ENCODE assay signal across 36 cellular contexts in the genomic region with DNA sequence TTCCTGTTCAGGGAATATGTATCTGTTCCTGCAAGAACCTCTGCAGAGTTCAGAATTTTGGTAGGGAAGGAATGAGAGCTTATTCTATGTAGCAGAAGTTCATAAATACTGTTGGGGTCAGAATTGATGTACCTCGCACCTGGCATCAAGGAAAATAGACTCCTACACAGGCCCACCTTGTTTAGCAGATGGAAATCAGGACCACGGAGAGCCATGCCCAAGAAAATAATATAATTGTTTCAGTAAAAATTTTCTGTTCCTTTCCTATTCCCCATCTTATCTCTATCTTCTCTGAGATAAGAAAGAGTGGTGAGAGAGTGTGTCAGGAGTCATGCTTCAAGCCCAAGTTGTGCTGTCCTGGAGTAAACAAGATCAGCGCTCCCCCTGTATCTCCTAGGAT.
DNase-seq lines count a peak whose midpoint lies in the region; ATAC-seq, FAIRE-seq and TF ChIP-seq lines count a peak whose summit lies in the region.
"Had no signal": no experiment of that assay in that cellular context is flagged by ENCODE, and none has a peak within 500 bp of the region (broad histone marks: within the 10 kb centered on the region; RNA-seq: fewer than 3 reads in every experiment).

No MANE protein-coding gene starts in this region.

- H2BK120ac ChIP-seq in mesendoderm (ENCODE audit: low read depth, low read length): peak overlapping the region; percentile 45

- no peak overlapping the region for H3K56ac ChIP-seq in mesendoderm (ENCODE audit: low read length)

- H3K4ac ChIP-seq in mesendoderm (ENCODE audit: low read depth, low read length): no peak overlapping the region

- H3K9me2 ChIP-seq in GM23338 (ENCODE audit: insufficient read depth): peaks cover 6% of the 10 kb centered on the region; the same call in 1 of the 2 replicates

- no peaks in the 10 kb centered on the region for H3K79me1 ChIP-seq in mesendoderm (ENCODE audit: low read length)

- no peak for TF ChIP-seq POLR2A in A549 (IDR thresholded peaks at IDR 0.05; ENCODE audit: low read length)

- H4K20me1 ChIP-seq in GM23338 (replicated peaks; ENCODE audit: insufficient read depth): no peaks in the 10 kb centered on the region
- H4K20me1 ChIP-seq: BLaER1; BLaER1 treated with 17β-estradiol and CSF1 and Interleukin-3, amounts not matched to agents 10 nM and 100 nM had no signal

- H3K36me3 Mint-ChIP-seq in GM23338 (ENCODE audit: low read depth): peaks cover 6% of the 10 kb centered on the region; the same call in 2 of the 3 replicates
- H3K36me3 Mint-ChIP-seq in activated naive CD4-positive, alpha-beta T cell treated with anti-CD3 and anti-CD28 coated beads for 36 hours (ENCODE audit: low read depth): no peaks in the 10 kb centered on the region
- H3K36me3 Mint-ChIP-seq: CD14-positive monocyte; CD4-positive, alpha-beta memory T cell; CD4-positive, CD25-positive, alpha-beta regulatory T cell; CD8-positive, alpha-beta memory T cell; CD8-positive, alpha-beta T cell had no signal

- no peak overlapping the region for H2BK15ac ChIP-seq in mesendoderm (replicated peaks; ENCODE audit: low read depth)

- H2BK5ac ChIP-seq in mesendoderm (ENCODE audit: low read length): no peak overlapping the region

- no peak overlapping the region for H3K18ac ChIP-seq in mesendoderm (ENCODE audit: low read length)

- H3F3A ChIP-seq in GM23338 (replicated peaks; ENCODE audit: low read depth): no peaks in the 10 kb centered on the region

- no peak overlapping the region for H2AK5ac ChIP-seq in mesendoderm (ENCODE audit: low read length)

- WGBS in A549 (ENCODE audit: missing lambda C conversion rate): 3% methylated on average over 3 of the region's 3 CpGs
- no CpG with 5 or more reads among the region's 3 CpGs for WGBS in mesendoderm (ENCODE audit: extremely low coverage, insufficient coverage, low lambda C conversion rate)

- H3K4me3 ChIP-seq in A549: no peak overlapping the region
- H3K4me3 ChIP-seq in GM23338: no peak overlapping the region
- H3K4me3 ChIP-seq in mesendoderm (ENCODE audit: low read length): no peak overlapping the region
- H3K4me3 ChIP-seq: BLaER1; BLaER1 treated with 17β-estradiol and CSF1 and Interleukin-3, amounts not matched to agents 10 nM and 100 nM had no signal

- no peak overlapping the region for H3K27ac ChIP-seq in A549
- no peak overlapping the region for H3K27ac ChIP-seq in GM23338 (ENCODE audit: low read depth)
- no peak overlapping the region for H3K27ac ChIP-seq in mesendoderm (ENCODE audit: low read depth, low read length)
- H3K27ac ChIP-seq: 22Rv1; BLaER1; BLaER1 treated with 17β-estradiol and CSF1 and Interleukin-3, amounts not matched to agents 10 nM and 100 nM; C4-2B had no signal

- TF ChIP-seq CTCF in A549 (IDR thresholded peaks at IDR 0.05) (no peak), GM23338 (conservative IDR thresholded peaks at IDR 0.05; ENCODE audit: low read depth in 2 of 2) (no peak)

- DNase-seq in A549 (ENCODE audit: low read depth in 1 of 2, low spot score in 1 of 2) (no peak), GM23338 (ENCODE audit: low spot score) (no peak), mesendoderm (no peak), MV-4-11 (lab: John Stamatoyannopoulos, UW) (no peak), epidermal melanocyte (ENCODE audit: insufficient read length, low spot score) (no peak)
- DNase-seq in activated naive CD4-positive, alpha-beta T cell treated with anti-CD3 and anti-CD28 coated beads for 36 hours: no peak
- DNase-seq: 8988T; ACHN; AML-193; BE2C; C1 segment of cervical spinal cord; Caco-2; Calu3; CD4-positive, alpha-beta memory T cell; CD4-positive, alpha-beta T cell; CD4-positive, CD25-positive, alpha-beta regulatory T cell; CD8-positive, alpha-beta memory T cell; CD8-positive, alpha-beta T cell; COR-L47; DMS 273 treated with DMSO at 0.1 percent for 48 hours; DMS153; DMS53; DMS79; DMS79 treated with DMSO at 0.1 percent for 48 hours; DND-41; EL had no signal

- no peak for TF ChIP-seq RAD21 in A549 (conservative IDR thresholded peaks at IDR 0.05 in 1 of 2, IDR thresholded peaks at IDR 0.05 in 1 of 2)
- no peak for TF ChIP-seq RAD21 in Ishikawa (IDR thresholded peaks at IDR 0.05; ENCODE audit: low read depth)

- H3K27me3 ChIP-seq in GM23338 (ENCODE audit: insufficient read depth) (no peaks in the 10 kb centered on the region), mesendoderm (ENCODE audit: insufficient read depth, low read length, poor library complexity) (no peaks in the 10 kb centered on the region)
- H3K27me3 ChIP-seq: BE2C; BLaER1; BLaER1 treated with 17β-estradiol and CSF1 and Interleukin-3, amounts not matched to agents 10 nM and 100 nM had no signal

- H3K4me2 ChIP-seq in A549: no peak overlapping the region
- no peak overlapping the region for H3K4me2 ChIP-seq in GM23338
- no peak overlapping the region for H3K4me2 ChIP-seq in mesendoderm (ENCODE audit: low read length)
- H3K4me2 ChIP-seq: BLaER1; BLaER1 treated with 17β-estradiol and CSF1 and Interleukin-3, amounts not matched to agents 10 nM and 100 nM had no signal

- intact Hi-C loops in activated naive CD4-positive, alpha-beta T cell treated with anti-CD3 and anti-CD28 coated beads for 36 hours (cut with micrococcal nuclease): no loop called here

- H3K79me2 ChIP-seq in GM23338 (replicated peaks; ENCODE audit: insufficient read depth) (no peaks in the 10 kb centered on the region), mesendoderm (ENCODE audit: control insufficient read depth, insufficient read depth, low read length) (no peaks in the 10 kb centered on the region)

- H3K4me1 ChIP-seq in A549 (no peaks in the 10 kb centered on the region), GM23338 (ENCODE audit: insufficient read depth) (0 out of 2 replicates have a peak, but pooled peaks cover 3% of the 10 kb centered on the region), mesendoderm (ENCODE audit: control insufficient read depth, low read depth, low read length) (no peaks in the 10 kb centered on the region)
- H3K4me1 ChIP-seq: BE2C; BLaER1; BLaER1 treated with 17β-estradiol and CSF1 and Interleukin-3, amounts not matched to agents 10 nM and 100 nM; Caco-2 had no signal

- CTCF ChIA-PET in A549 (lab: Yijun Ruan, JAX): interaction anchor here (1.0 kb wide), 2 partner anchors 94 to 114 kb away, joined by 3 read pairs; no protein-coding TSS in a partner anchor
- CTCF ChIA-PET in activated naive CD4-positive, alpha-beta T cell treated with anti-CD3 and anti-CD28 coated beads for 36 hours (lab: Charles Lee): no interaction called here

- H4K5ac ChIP-seq in mesendoderm (ENCODE audit: low read length): no peak overlapping the region

- H3K23ac ChIP-seq in mesendoderm (ENCODE audit: low read length): no peak overlapping the region

- H3K4me3 Mint-ChIP-seq in GM23338: no peak overlapping the region
- no peak overlapping the region for H3K4me3 Mint-ChIP-seq in activated naive CD4-positive, alpha-beta T cell treated with anti-CD3 and anti-CD28 coated beads for 36 hours
- H3K4me3 Mint-ChIP-seq: B cell; CD14-positive monocyte; CD4-positive, alpha-beta memory T cell; CD4-positive, alpha-beta T cell; CD4-positive, CD25-positive, alpha-beta regulatory T cell; CD8-positive, alpha-beta memory T cell; CD8-positive, alpha-beta T cell had no signal

- H3K36me3 ChIP-seq in GM23338 (ENCODE audit: insufficient read depth) (no peaks in the 10 kb centered on the region), mesendoderm (ENCODE audit: control insufficient read depth, insufficient read depth, low read length) (no peaks in the 10 kb centered on the region)
- H3K36me3 ChIP-seq: BE2C; BLaER1; BLaER1 treated with 17β-estradiol and CSF1 and Interleukin-3, amounts not matched to agents 10 nM and 100 nM had no signal

- no peaks in the 10 kb centered on the region for H3K9me3 ChIP-seq in A549
- H3K9me3 ChIP-seq: BE2C; BLaER1; BLaER1 treated with 17β-estradiol and CSF1 and Interleukin-3, amounts not matched to agents 10 nM and 100 nM; Caco-2 had no signal

- no peak overlapping the region for H3K27ac Mint-ChIP-seq in GM23338
- H3K27ac Mint-ChIP-seq in activated naive CD4-positive, alpha-beta T cell treated with anti-CD3 and anti-CD28 coated beads for 36 hours: no peak overlapping the region
- H3K27ac Mint-ChIP-seq: B cell; CD14-positive monocyte; CD4-positive, alpha-beta memory T cell; CD4-positive, alpha-beta T cell; CD4-positive, CD25-positive, alpha-beta regulatory T cell; CD8-positive, alpha-beta memory T cell; CD8-positive, alpha-beta T cell had no signal

- H3K4me1 Mint-ChIP-seq in GM23338: peaks cover 3% of the 10 kb centered on the region; the same call in 1 of the 3 replicates
- H3K4me1 Mint-ChIP-seq in activated naive CD4-positive, alpha-beta T cell treated with anti-CD3 and anti-CD28 coated beads for 36 hours (ENCODE audit: low read depth): no peaks in the 10 kb centered on the region
- H3K4me1 Mint-ChIP-seq: B cell; CD14-positive monocyte; CD4-positive, alpha-beta memory T cell; CD4-positive, CD25-positive, alpha-beta regulatory T cell; CD8-positive, alpha-beta memory T cell had no signal

- TF ChIP-seq EP300 in A549 (IDR thresholded peaks at IDR 0.05) (no peak), Ishikawa (IDR thresholded peaks at IDR 0.05; ENCODE audit: borderline replicate concordance) (no peak)

- H2AFZ ChIP-seq in GM23338: 0 out of 2 replicates have a peak overlapping the region, but pooled peaks have one; percentile 52

- peaks cover 10% of the 10 kb centered on the region; the same call in 2 of the 3 replicates for H3K9me3 Mint-ChIP-seq in GM23338
- H3K9me3 Mint-ChIP-seq in activated naive CD4-positive, alpha-beta T cell treated with anti-CD3 and anti-CD28 coated beads for 36 hours: peaks cover 1% of the 10 kb centered on the region
- H3K9me3 Mint-ChIP-seq: CD4-positive, alpha-beta T cell; CD8-positive, alpha-beta T cell had no signal

- ATAC-seq in A549 (no peak), GM23338 (no peak), HG03571 (IDR thresholded peaks at IDR 0.05; ENCODE audit: unreplicated experiment) (no peak)
- ATAC-seq: CD8-positive, alpha-beta T cell had no signal

- no peak overlapping the region for H3K9ac ChIP-seq in mesendoderm (ENCODE audit: low read length)
- H3K9ac ChIP-seq: BLaER1; BLaER1 treated with 17β-estradiol and CSF1 and Interleukin-3, amounts not matched to agents 10 nM and 100 nM had no signal

- H4K8ac ChIP-seq in mesendoderm (ENCODE audit: low read depth, low read length): no peak overlapping the region

- POLR2A ChIA-PET in A549 (lab: Yijun Ruan, JAX): no interaction called here

- no peak for FAIRE-seq in A549 (lab: Jason Lieb, UNC)
- FAIRE-seq: A204.1, D721Med had no signal

- H3K27me3 Mint-ChIP-seq in GM23338 (ENCODE audit: insufficient read depth, low read depth, poor library complexity): no peaks in the 10 kb centered on the region
- no peaks in the 10 kb centered on the region for H3K27me3 Mint-ChIP-seq in activated naive CD4-positive, alpha-beta T cell treated with anti-CD3 and anti-CD28 coated beads for 36 hours (ENCODE audit: low read depth)
- H3K27me3 Mint-ChIP-seq: B cell; CD4-positive, alpha-beta memory T cell; CD4-positive, alpha-beta T cell; CD4-positive, CD25-positive, alpha-beta regulatory T cell; CD8-positive, alpha-beta memory T cell had no signal

TF ChIP-seq in A549, 52 proteins besides CTCF, POLR2A, EP300 and RAD21 (continues in another document):
- TF ChIP-seq KDM1A (IDR thresholded peaks at IDR 0.05; ENCODE audit: low read depth): no peak
